ENCODE assay signal across 22 cellular contexts in genomic region chr18:76633504-76634259, GRCh38.
DNase-seq lines count a peak whose midpoint lies in the region; ATAC-seq and TF ChIP-seq lines count a peak whose summit lies in the region.
"Had no signal": no experiment of that assay in that cellular context is flagged by ENCODE, and none has a peak within 500 bp of the region (broad histone marks: within the 10 kb centered on the region; RNA-seq: fewer than 3 reads in every experiment).

No MANE protein-coding gene starts in this region.

- no TSS peak for BruUV-seq in PC-3 (replicated peaks; lab: Mats Ljungman, UMichigan)

- H2AFZ ChIP-seq in PC-3 (ENCODE audit: low read length): no peak overlapping the region
- H2AFZ ChIP-seq: GM23248 had no signal

- no peaks in the 10 kb centered on the region for H3K4me1 Mint-ChIP-seq in activated T-helper 17 cell treated with anti-CD3 and anti-CD28 coated beads, Interleukin-2, amount 50 U/mL, for 72 hours
- H3K4me1 Mint-ChIP-seq: CD8-positive, alpha-beta memory T cell had no signal

- H3K27me3 Mint-ChIP-seq in activated T-helper 17 cell treated with anti-CD3 and anti-CD28 coated beads, Interleukin-2, amount 50 U/mL, for 72 hours: peaks cover 19% of the 10 kb centered on the region

- H3K36me3 ChIP-seq in PC-3 (ENCODE audit: low read depth, low read length) (no peaks in the 10 kb centered on the region), esophagus muscularis mucosa (no peaks in the 10 kb centered on the region)
- H3K36me3 ChIP-seq: BLaER1, SJSA1 had no signal

- ATAC-seq in PC-3: no peak
- ATAC-seq in activated T-helper 17 cell treated with anti-CD3 and anti-CD28 coated beads, Interleukin-2, amount 50 U/mL, for 72 hours (replicated peaks): no peak

- no peak overlapping the region for H3K27ac Mint-ChIP-seq in activated T-helper 17 cell treated with anti-CD3 and anti-CD28 coated beads, Interleukin-2, amount 50 U/mL, for 72 hours
- H3K27ac Mint-ChIP-seq: CD8-positive, alpha-beta memory T cell; HFFc6 had no signal

- H3K4me2 ChIP-seq in PC-3 (ENCODE audit: low read length): no peak overlapping the region
- H3K4me2 ChIP-seq: BLaER1 had no signal

- H3F3A ChIP-seq in PC-3 (ENCODE audit: low read length, unreplicated experiment): no peaks in the 10 kb centered on the region

- DNase-seq in SIG-M5 treated with dmso at 0.1 percent for 504 hours (lab: John Stamatoyannopoulos, UW; ENCODE audit: unreplicated experiment): peak; percentile 40
- DNase-seq in SIG-M5 (lab: John Stamatoyannopoulos, UW): no peak
- DNase-seq in MV-4-11 (lab: John Stamatoyannopoulos, UW): peak; percentile 61
- DNase-seq in PC-3: no peak
- peak; percentile 68 for DNase-seq in esophagus muscularis mucosa (ENCODE audit: extremely low spot score)
- DNase-seq in NCI-H2081 treated with DMSO at 0.1 percent for 48 hours (lab: John Stamatoyannopoulos, UW): no peak
- DNase-seq in SHP77 treated with DMSO at 0.1 percent for 48 hours (lab: John Stamatoyannopoulos, UW): no peak
- DNase-seq: 8988T; CD8-positive, alpha-beta memory T cell; DMS79 treated with DMSO at 0.1 percent for 48 hours; GM23248; HFFc6; NCI-H1105 treated with DMSO at 0.1 percent for 48 hours; NCI-H187 treated with DMSO at 0.1 percent for 48 hours; NCI-H446; NCI-H748 treated with DMSO at 0.1 percent for 48 hours; RPMI8226; T-helper 9 cell had no signal

- H3K9me3 ChIP-seq in PC-3 (ENCODE audit: low read length): no peaks in the 10 kb centered on the region
- no peaks in the 10 kb centered on the region for H3K9me3 ChIP-seq in esophagus muscularis mucosa
- H3K9me3 ChIP-seq: BLaER1, SJSA1 had no signal

- H4K20me1 ChIP-seq in PC-3 (ENCODE audit: low read length): no peaks in the 10 kb centered on the region
- H4K20me1 ChIP-seq: BLaER1 had no signal

- POLR2A ChIA-PET in PC-3 (lab: Charles Lee; ENCODE audit: unreplicated experiment): no interaction called here

- intact Hi-C loops in PC-3 (cut with micrococcal nuclease) (no loop called here), esophagus muscularis mucosa (cut with DNase I) (no loop called here)

- no peaks in the 10 kb centered on the region for H3K9me3 Mint-ChIP-seq in activated T-helper 17 cell treated with anti-CD3 and anti-CD28 coated beads, Interleukin-2, amount 50 U/mL, for 72 hours
- H3K9me3 Mint-ChIP-seq: HFFc6 had no signal

- WGBS in esophagus muscularis mucosa: 54% methylated on average over 2 of the region's 2 CpGs

- 0 out of 2 replicates have a peak, but pooled peaks have one; percentile 15 for TF ChIP-seq CTCF in PC-3 (conservative IDR thresholded peaks at IDR 0.05; ENCODE audit: low read depth, low read length)
- TF ChIP-seq CTCF in esophagus muscularis mucosa (IDR thresholded peaks at IDR 0.05): no peak

- no peak overlapping the region for H3K9ac ChIP-seq in PC-3 (ENCODE audit: low read length)
- H3K9ac ChIP-seq: BLaER1, GM23248 had no signal

- CTCF ChIA-PET in PC-3 (lab: Charles Lee): no interaction called here

- no peak overlapping the region for H3K27ac ChIP-seq in PC-3 (ENCODE audit: low read length)
- H3K27ac ChIP-seq in esophagus muscularis mucosa (replicated peaks in 1 of 4): no peak overlapping the region
- H3K27ac ChIP-seq: BLaER1, GM23248, HL-60, SJSA1 had no signal

- TF ChIP-seq EP300 in esophagus muscularis mucosa (IDR thresholded peaks at IDR 0.05): no peak

- H3K27me3 ChIP-seq in PC-3 (ENCODE audit: low read length) (peaks cover 26% of the 10 kb centered on the region), esophagus muscularis mucosa (no peaks in the 10 kb centered on the region)
- H3K27me3 ChIP-seq: BLaER1, SJSA1 had no signal

- H3K4me1 ChIP-seq in PC-3 (ENCODE audit: insufficient read depth, low read length) (no peaks in the 10 kb centered on the region), esophagus muscularis mucosa (peaks cover 0 to 2% (median 0%) of the 10 kb centered on the region in 4 donors)
- H3K4me1 ChIP-seq: SJSA1 had no signal

- no peaks in the 10 kb centered on the region for H3K36me3 Mint-ChIP-seq in activated T-helper 17 cell treated with anti-CD3 and anti-CD28 coated beads, Interleukin-2, amount 50 U/mL, for 72 hours (ENCODE audit: low read depth)
- H3K36me3 Mint-ChIP-seq: CD8-positive, alpha-beta memory T cell had no signal

- H3K4me3 ChIP-seq in PC-3 (ENCODE audit: low read length) (no peak overlapping the region), esophagus muscularis mucosa (no peak overlapping the region)
- H3K4me3 ChIP-seq: BLaER1, GM23248, SJSA1 had no signal

- H3K9me2 ChIP-seq in PC-3 (replicated peaks; ENCODE audit: low read length): no peaks in the 10 kb centered on the region

- no peak overlapping the region for H3K4me3 Mint-ChIP-seq in activated T-helper 17 cell treated with anti-CD3 and anti-CD28 coated beads, Interleukin-2, amount 50 U/mL, for 72 hours
- H3K4me3 Mint-ChIP-seq: CD8-positive, alpha-beta memory T cell; HFFc6 had no signal

- TF ChIP-seq POLR2A in esophagus muscularis mucosa (IDR thresholded peaks at IDR 0.05; ENCODE audit: low read depth): no peak

- no peaks in the 10 kb centered on the region for H3K79me2 ChIP-seq in PC-3 (ENCODE audit: low read length)

Comparison
In these comparisons a context has a peak if more than half of its experiments do, and no peak if none do; other contexts are left out.
1. DNase-seq: peak in SIG-M5 treated with dmso at 0.1 percent for 504 hours (single experiment), MV-4-11 (single experiment) and esophagus muscularis mucosa (single experiment); none in SIG-M5 (single experiment), PC-3 (single experiment), NCI-H2081 treated with DMSO at 0.1 percent for 48 hours (single experiment) and SHP77 treated with DMSO at 0.1 percent for 48 hours (single experiment).